ENCODE assay signal across 8 cellular contexts in genomic region chr6:26521485-26522391, GRCh38. TPM values are rescaled to one million over a fixed set of nuclear protein-coding genes. Genes with fewer than 3 reads are reported as not detected.
A peak's percentile ranks its signal among the peaks of the same experiment; 100 is the strongest.
DNase-seq lines count a peak whose midpoint lies in the region; ATAC-seq lines count a peak whose summit lies in the region.

No MANE protein-coding gene starts in this region.

- H3K4me3 ChIP-seq in BLaER1 treated with 17β-estradiol and CSF1 and Interleukin-3, amounts not matched to agents 10 nM and 100 nM: peak overlapping the region; percentile 52 to 75 (median 64)

- H4K20me1 ChIP-seq in BLaER1 treated with 17β-estradiol and CSF1 and Interleukin-3, amounts not matched to agents 10 nM and 100 nM: no peaks in the 10 kb centered on the region

- DNase-seq in RPMI8226: peak; percentile 93
- DNase-seq in activated naive CD4-positive, alpha-beta T cell treated with Interleukin-2 at 50 U/mL for 16 hours: peak; percentile 70
- DNase-seq in germinal center (ENCODE audit: low spot score): peak; percentile 81
- DNase-seq in occipital lobe (lab: John Stamatoyannopoulos, UW): peak; percentile 48

- peak overlapping the region; percentile 86 to 99 (median 96) for H3K9ac ChIP-seq in BLaER1 treated with 17β-estradiol and CSF1 and Interleukin-3, amounts not matched to agents 10 nM and 100 nM

- H3K36me3 ChIP-seq in BLaER1 treated with 17β-estradiol and CSF1 and Interleukin-3, amounts not matched to agents 10 nM and 100 nM: no peaks in the 10 kb centered on the region

- peak overlapping the region; percentile 96 to 100 (median 99) for H3K27ac ChIP-seq in BLaER1 treated with 17β-estradiol and CSF1 and Interleukin-3, amounts not matched to agents 10 nM and 100 nM
- peak overlapping the region; percentile 69 for H3K27ac ChIP-seq in temporal lobe (ENCODE audit: low read depth, low read length)

- peaks cover 20 to 54% (median 28%) of the 10 kb centered on the region in 10 experiments; a peak in 17 of 20 replicates for H3K4me1 ChIP-seq in BLaER1 treated with 17β-estradiol and CSF1 and Interleukin-3, amounts not matched to agents 10 nM and 100 nM

- H3K27me3 ChIP-seq in BLaER1 treated with 17β-estradiol and CSF1 and Interleukin-3, amounts not matched to agents 10 nM and 100 nM: no peaks in the 10 kb centered on the region

- H3K9me3 ChIP-seq in BLaER1 treated with 17β-estradiol and CSF1 and Interleukin-3, amounts not matched to agents 10 nM and 100 nM (replicated peaks in 1 of 11): no peaks in the 10 kb centered on the region

- peak; percentile 59 for ATAC-seq in GM19328 (IDR thresholded peaks at IDR 0.05; ENCODE audit: unreplicated experiment)
- peak; percentile 71 for ATAC-seq in HG03460 (IDR thresholded peaks at IDR 0.05; ENCODE audit: unreplicated experiment)

- peak overlapping the region; percentile 71 to 92 (median 84) for H3K4me2 ChIP-seq in BLaER1 treated with 17β-estradiol and CSF1 and Interleukin-3, amounts not matched to agents 10 nM and 100 nM

RNA-seq across cellular contexts. Expression of gene HMGN4, which starts 16.4 kb away (rescaled TPM):
- total RNA-seq in occipital lobe (65.8 TPM), temporal lobe (52.6 TPM)

RNA-seq across cellular contexts. Expression of gene BTN1A1, which starts 21.6 kb away (rescaled TPM):
- not detected for total RNA-seq in occipital lobe
- not detected for total RNA-seq in temporal lobe

Comparison
In these comparisons a context has a peak if more than half of its experiments do, and no peak if none do; other contexts are left out.
1. Peak in every context shown above with its lines: DNase-seq, ATAC-seq, H3K4me3 ChIP-seq and H3K27ac ChIP-seq.